In genomic region chr12:96444403-96444802, GRCh38 we compare ENCODE assay signal across 23 cellular contexts. TPM values are rescaled to one million over a fixed set of nuclear protein-coding genes. Genes with fewer than 3 reads are reported as not detected.
DNase-seq lines count a peak whose midpoint lies in the region; ATAC-seq and TF ChIP-seq lines count a peak whose summit lies in the region.
"Had no signal": no experiment of that assay in that cellular context is flagged by ENCODE, and none has a peak within 500 bp of the region (broad histone marks: within the 10 kb centered on the region; RNA-seq: fewer than 3 reads in every experiment).

No MANE protein-coding gene starts in this region.

- no peaks in the 10 kb centered on the region for H3K9me3 ChIP-seq in osteoblast (ENCODE audit: low read depth, low read length)
- H3K9me3 ChIP-seq in testis: no peaks in the 10 kb centered on the region
- H3K9me3 ChIP-seq: HAP-1, SJCRH30 had no signal

- no peak overlapping the region for H3K4me3 ChIP-seq in osteoblast (ENCODE audit: insufficient read depth, low read length)
- H3K4me3 ChIP-seq in testis: no peak overlapping the region
- H3K4me3 ChIP-seq: HAP-1, SJCRH30 had no signal

- H3K36me3 Mint-ChIP-seq in activated naive CD4-positive, alpha-beta T cell treated with anti-CD3 and anti-CD28 coated beads for 36 hours (ENCODE audit: low read depth): no peaks in the 10 kb centered on the region
- peaks cover 9% of the 10 kb centered on the region for H3K36me3 Mint-ChIP-seq in activated naive CD4-positive, alpha-beta T cell treated with anti-CD3 and anti-CD28 coated beads, Interleukin-2, amount 10 ng/mL, durations not matched to agents 7 days and 5 days
- no peaks in the 10 kb centered on the region for H3K36me3 Mint-ChIP-seq in HFFc6 (ENCODE audit: low read depth)
- H3K36me3 Mint-ChIP-seq in central memory CD8-positive, alpha-beta T cell (ENCODE audit: insufficient read depth): peaks cover 6% of the 10 kb centered on the region
- H3K36me3 Mint-ChIP-seq: CD14-positive monocyte had no signal

- H3K36me3 ChIP-seq in osteoblast (ENCODE audit: insufficient read depth, low read length) (no peaks in the 10 kb centered on the region), testis (ENCODE audit: low read depth, missing control alignments) (no peaks in the 10 kb centered on the region)
- H3K36me3 ChIP-seq: HAP-1, SJCRH30 had no signal

- ATAC-seq in central memory CD8-positive, alpha-beta T cell (replicated peaks; ENCODE audit: extremely low read depth, poor library complexity, severe bottlenecking): no peak

- no peak overlapping the region for H3K4me3 Mint-ChIP-seq in activated naive CD4-positive, alpha-beta T cell treated with anti-CD3 and anti-CD28 coated beads for 36 hours
- H3K4me3 Mint-ChIP-seq in activated naive CD4-positive, alpha-beta T cell treated with anti-CD3 and anti-CD28 coated beads, Interleukin-2, amount 10 ng/mL, durations not matched to agents 7 days and 5 days: no peak overlapping the region
- no peak overlapping the region for H3K4me3 Mint-ChIP-seq in HFFc6
- H3K4me3 Mint-ChIP-seq in central memory CD8-positive, alpha-beta T cell: no peak overlapping the region
- H3K4me3 Mint-ChIP-seq: activated B cell treated with CpG ODN at 0.5 μM for 24 hours; CD14-positive monocyte; nephron; T-helper 1 cell treated with Interleukin-12 subunit alpha and Interleukin-12 subunit beta and Interleukin-4 antibody, amounts not matched to agents 30 μg/mL and 1 μg/mL, for 36 hours had no signal

- no peaks in the 10 kb centered on the region for H4K20me1 ChIP-seq in osteoblast (ENCODE audit: insufficient read depth, low read length)

- no peak overlapping the region for H2AFZ ChIP-seq in osteoblast (ENCODE audit: low read length)

- WGBS in testis, 2 donors: 95 to 96% methylated on average over 10 of the region's 10 CpGs

- H3K4me1 ChIP-seq in osteoblast (ENCODE audit: insufficient read depth, low read length): peaks cover 29% of the 10 kb centered on the region
- no peaks in the 10 kb centered on the region for H3K4me1 ChIP-seq in testis
- H3K4me1 ChIP-seq: HAP-1, SJCRH30 had no signal

- TF ChIP-seq POLR2A in testis (IDR thresholded peaks at IDR 0.05): no peak

- CTCF ChIA-PET in activated naive CD4-positive, alpha-beta T cell treated with anti-CD3 and anti-CD28 coated beads for 36 hours (lab: Charles Lee): no interaction called here
- CTCF ChIA-PET in activated naive CD4-positive, alpha-beta T cell treated with anti-CD3 and anti-CD28 coated beads, Interleukin-2, amount 10 ng/mL, durations not matched to agents 7 days and 5 days (lab: Charles Lee): no interaction called here

- intact Hi-C loops in activated naive CD4-positive, alpha-beta T cell treated with anti-CD3 and anti-CD28 coated beads for 36 hours (cut with micrococcal nuclease): loop anchor here (2.0 kb wide), 1 partner anchor 72 kb away; no protein-coding TSS in a partner anchor
- intact Hi-C loops in testis (cut with DNase I; ENCODE audit: low total_unique reads): no loop called here

- peak overlapping the region; percentile 63 for H3K27ac Mint-ChIP-seq in activated naive CD4-positive, alpha-beta T cell treated with anti-CD3 and anti-CD28 coated beads for 36 hours
- H3K27ac Mint-ChIP-seq in activated naive CD4-positive, alpha-beta T cell treated with anti-CD3 and anti-CD28 coated beads, Interleukin-2, amount 10 ng/mL, durations not matched to agents 7 days and 5 days: no peak overlapping the region
- peak overlapping the region; percentile 97 for H3K27ac Mint-ChIP-seq in HFFc6
- H3K27ac Mint-ChIP-seq in central memory CD8-positive, alpha-beta T cell (ENCODE audit: low read depth): peak overlapping the region; percentile 97
- H3K27ac Mint-ChIP-seq: activated B cell treated with CpG ODN at 0.5 μM for 24 hours, CD14-positive monocyte, nephron had no signal

- no peak for DNase-seq in activated naive CD4-positive, alpha-beta T cell treated with anti-CD3 and anti-CD28 coated beads for 36 hours
- no peak for DNase-seq in activated naive CD4-positive, alpha-beta T cell treated with anti-CD3 and anti-CD28 coated beads, Interleukin-2, amount 10 ng/mL, durations not matched to agents 7 days and 5 days
- DNase-seq in HFFc6: no peak
- no peak for DNase-seq in central memory CD8-positive, alpha-beta T cell (ENCODE audit: low spot score in 2 of 2)
- DNase-seq in osteoblast (ENCODE audit: insufficient read length, low spot score, missing footprints): no peak
- DNase-seq in MV-4-11 (lab: John Stamatoyannopoulos, UW): no peak
- DNase-seq in testis: no peak
- DNase-seq in HK-2 (ENCODE audit: unreplicated experiment): no peak
- DNase-seq: ACHN; activated B cell treated with CpG ODN at 0.5 μM for 24 hours; activated gamma-delta T cell; DMS53; hippocampal formation; islet precursor cell; mesendoderm; NCI-H146; NCI-H2171 treated with DMSO at 0.1 percent for 48 hours; SJCRH30; stimulated activated CD4-positive, alpha-beta T cell treated with anti-CD3 and anti-CD28 coated beads, Interleukin-2, amount 100 ng/mL, for 48 hours had no signal

- H3K4me2 ChIP-seq in osteoblast (ENCODE audit: insufficient read depth, low read length): no peak overlapping the region

- H3K4me1 Mint-ChIP-seq in activated naive CD4-positive, alpha-beta T cell treated with anti-CD3 and anti-CD28 coated beads for 36 hours (ENCODE audit: low read depth): peaks cover 42% of the 10 kb centered on the region
- peaks cover 59% of the 10 kb centered on the region for H3K4me1 Mint-ChIP-seq in activated naive CD4-positive, alpha-beta T cell treated with anti-CD3 and anti-CD28 coated beads, Interleukin-2, amount 10 ng/mL, durations not matched to agents 7 days and 5 days
- peaks cover 44% of the 10 kb centered on the region for H3K4me1 Mint-ChIP-seq in HFFc6 (ENCODE audit: low read depth)
- H3K4me1 Mint-ChIP-seq in central memory CD8-positive, alpha-beta T cell: peaks cover 29% of the 10 kb centered on the region
- H3K4me1 Mint-ChIP-seq: nephron had no signal

- peaks cover 3% of the 10 kb centered on the region for H3K9me3 Mint-ChIP-seq in activated naive CD4-positive, alpha-beta T cell treated with anti-CD3 and anti-CD28 coated beads for 36 hours
- peaks cover 11% of the 10 kb centered on the region for H3K9me3 Mint-ChIP-seq in activated naive CD4-positive, alpha-beta T cell treated with anti-CD3 and anti-CD28 coated beads, Interleukin-2, amount 10 ng/mL, durations not matched to agents 7 days and 5 days
- H3K9me3 Mint-ChIP-seq in HFFc6: no peaks in the 10 kb centered on the region
- peaks cover 5% of the 10 kb centered on the region for H3K9me3 Mint-ChIP-seq in central memory CD8-positive, alpha-beta T cell
- H3K9me3 Mint-ChIP-seq: activated B cell treated with CpG ODN at 0.5 μM for 24 hours; CD14-positive monocyte; nephron; T-helper 1 cell treated with Interleukin-12 subunit alpha and Interleukin-12 subunit beta and Interleukin-4 antibody, amounts not matched to agents 30 μg/mL and 1 μg/mL, for 36 hours had no signal

- H3K27me3 ChIP-seq in osteoblast (ENCODE audit: insufficient read depth, low read length) (no peaks in the 10 kb centered on the region), testis (no peaks in the 10 kb centered on the region)
- H3K27me3 ChIP-seq: SJCRH30 had no signal

- H3K27ac ChIP-seq in osteoblast (ENCODE audit: low read depth, low read length): peak overlapping the region; percentile 98
- no peak overlapping the region for H3K27ac ChIP-seq in testis
- H3K27ac ChIP-seq: SJCRH30 had no signal

- no peaks in the 10 kb centered on the region for H3K27me3 Mint-ChIP-seq in activated naive CD4-positive, alpha-beta T cell treated with anti-CD3 and anti-CD28 coated beads for 36 hours (ENCODE audit: low read depth)
- H3K27me3 Mint-ChIP-seq in activated naive CD4-positive, alpha-beta T cell treated with anti-CD3 and anti-CD28 coated beads, Interleukin-2, amount 10 ng/mL, durations not matched to agents 7 days and 5 days: no peaks in the 10 kb centered on the region
- H3K27me3 Mint-ChIP-seq in HFFc6 (ENCODE audit: insufficient read depth): no peaks in the 10 kb centered on the region
- H3K27me3 Mint-ChIP-seq in central memory CD8-positive, alpha-beta T cell: no peaks in the 10 kb centered on the region
- H3K27me3 Mint-ChIP-seq: activated B cell treated with CpG ODN at 0.5 μM for 24 hours had no signal

- no peak for TF ChIP-seq CTCF in HFFc6 (IDR thresholded peaks at IDR 0.05)
- no peak for TF ChIP-seq CTCF in osteoblast (IDR thresholded peaks at IDR 0.05; ENCODE audit: extremely low read depth, low read depth, low read length)
- no peak for TF ChIP-seq CTCF in testis (IDR thresholded peaks at IDR 0.05)

- no peaks in the 10 kb centered on the region for H3K79me2 ChIP-seq in osteoblast (ENCODE audit: insufficient read depth, low read length)

RNA-seq across cellular contexts. Expression of gene CDK17, which starts 44.2 kb away (rescaled TPM):
- total RNA-seq in activated naive CD4-positive, alpha-beta T cell treated with anti-CD3 and anti-CD28 coated beads for 36 hours: 10 to 100 TPM; 41.4 to 45.8 TPM
- total RNA-seq in HFFc6 (2021; fragmentation: NEBNext Ultra II Directional; extraction: Animal tissue kit (Norgen Biotek cat#: 25700)): 10 to 100 TPM; 24.6 to 28.8 (median 26.5) TPM
- total RNA-seq in osteoblast: 64.8 and 68.0 TPM in 2 replicates
- total RNA-seq in testis: 10 to 100 TPM; 91.5 to 100.0 TPM
- 40.7 TPM for polyA plus RNA-seq in testis (ENCODE audit: insufficient read depth, low read depth, low replicate concordance)

RNA-seq across cellular contexts. Expression of gene CFAP54, which starts 45.0 kb away (rescaled TPM):
- under 1 TPM; 0.38 to 0.64 TPM for total RNA-seq in activated naive CD4-positive, alpha-beta T cell treated with anti-CD3 and anti-CD28 coated beads for 36 hours
- under 1 TPM; 0.40 to 0.66 (median 0.56) TPM for total RNA-seq in HFFc6 (2021; fragmentation: NEBNext Ultra II Directional; extraction: Animal tissue kit (Norgen Biotek cat#: 25700))
- total RNA-seq in osteoblast (2.2 and 3.2 TPM in 2 replicates), testis (10 to 100 TPM; 14.4 to 36.9 TPM)
- polyA plus RNA-seq in testis (ENCODE audit: insufficient read depth, low read depth, low replicate concordance): 8.4 TPM
- polyA plus RNA-seq: CD14-positive monocyte had no signal
